In the genomic region with DNA sequence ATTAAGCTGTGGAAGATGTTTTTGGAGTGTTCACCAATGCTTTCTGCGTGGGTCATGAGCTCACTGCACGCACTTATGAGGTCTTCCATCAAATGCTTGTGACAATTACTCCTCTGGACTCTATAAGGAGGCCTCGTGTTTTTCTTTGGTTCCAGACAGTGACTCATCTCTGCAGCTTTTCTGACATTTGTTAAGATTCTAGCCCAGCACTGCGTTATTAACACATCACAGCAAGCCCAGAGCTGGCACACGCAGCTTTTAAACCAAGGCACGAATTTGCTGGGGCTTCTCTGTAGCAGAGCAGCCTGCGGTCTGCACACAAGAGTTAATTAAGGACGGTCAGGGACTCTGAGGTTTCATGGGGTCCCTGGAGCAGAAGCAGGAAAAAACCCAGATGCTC, we compare ENCODE assay signal across 10 cellular contexts. TPM values are rescaled to one million over a fixed set of nuclear protein-coding genes. Genes with fewer than 3 reads are reported as not detected.
DNase-seq lines count a peak whose midpoint lies in the region; ATAC-seq and TF ChIP-seq lines count a peak whose summit lies in the region.
"Had no signal": no experiment of that assay in that cellular context is flagged by ENCODE, and none has a peak within 500 bp of the region (broad histone marks: within the 10 kb centered on the region; RNA-seq: fewer than 3 reads in every experiment).

No MANE protein-coding gene starts in this region.

- 35% methylated on average over 7 of the region's 8 CpGs for WGBS in esophagus muscularis mucosa

- TF ChIP-seq POLR2A in esophagus muscularis mucosa (IDR thresholded peaks at IDR 0.05; ENCODE audit: low read depth): no peak

- no peak overlapping the region for H3K27ac Mint-ChIP-seq in naive thymus-derived CD8-positive, alpha-beta T cell

- H3K4me1 Mint-ChIP-seq in naive thymus-derived CD8-positive, alpha-beta T cell: peaks cover 0 to 10% (median 3%) of the 10 kb centered on the region in 4 donors

- H3K27me3 ChIP-seq in esophagus muscularis mucosa: no peaks in the 10 kb centered on the region

- ATAC-seq in omental fat pad (ENCODE audit: low FRiP score) (peak; percentile 71), HG02870 (IDR thresholded peaks at IDR 0.05; ENCODE audit: unreplicated experiment) (no peak)
- no peak for ATAC-seq in naive thymus-derived CD8-positive, alpha-beta T cell

- H3K9me3 Mint-ChIP-seq in naive thymus-derived CD8-positive, alpha-beta T cell: no peaks in the 10 kb centered on the region

- no peak for TF ChIP-seq EP300 in esophagus muscularis mucosa (IDR thresholded peaks at IDR 0.05)

- H3K4me3 ChIP-seq in fibroblast of mammary gland (ENCODE audit: control insufficient read depth, low read depth, low read length): no peak overlapping the region
- no peak overlapping the region for H3K4me3 ChIP-seq in esophagus muscularis mucosa
- H3K4me3 ChIP-seq: prostate gland had no signal

- peaks cover 0 to 21% (median 15%) of the 10 kb centered on the region in 4 donors for H3K4me1 ChIP-seq in esophagus muscularis mucosa
- H3K4me1 ChIP-seq: prostate gland had no signal

- TF ChIP-seq CTCF in fibroblast of mammary gland (conservative IDR thresholded peaks at IDR 0.05; ENCODE audit: control insufficient read depth, insufficient read depth, low read depth, low read length): no peak
- no peak for TF ChIP-seq CTCF in omental fat pad (IDR thresholded peaks at IDR 0.05)
- no peak for TF ChIP-seq CTCF in esophagus muscularis mucosa (IDR thresholded peaks at IDR 0.05)

- H3K27ac ChIP-seq in esophagus muscularis mucosa (replicated peaks in 1 of 4): peak overlapping the region in 1 of 4 donors; percentile 16
- H3K27ac ChIP-seq: prostate gland had no signal

- H3K27me3 Mint-ChIP-seq in naive thymus-derived CD8-positive, alpha-beta T cell: no peaks in the 10 kb centered on the region

- H3K4me3 Mint-ChIP-seq in naive thymus-derived CD8-positive, alpha-beta T cell: no peak overlapping the region

- H3K36me3 Mint-ChIP-seq in naive thymus-derived CD8-positive, alpha-beta T cell: no peaks in the 10 kb centered on the region

- POLR2A ChIA-PET in naive thymus-derived CD8-positive, alpha-beta T cell (lab: Charles Lee): no interaction called here

- intact Hi-C loops in esophagus muscularis mucosa (cut with DNase I): no loop called here

- H3K36me3 ChIP-seq in esophagus muscularis mucosa: no peaks in the 10 kb centered on the region
- H3K36me3 ChIP-seq: prostate gland had no signal

- no peaks in the 10 kb centered on the region for H3K9me3 ChIP-seq in esophagus muscularis mucosa
- H3K9me3 ChIP-seq: prostate gland had no signal

- DNase-seq in Daoy (ENCODE audit: low read depth) (peak; percentile 71), NCI-H69 (lab: John Stamatoyannopoulos, UW) (peak; percentile 63), fibroblast of mammary gland (ENCODE audit: low read depth) (peak; percentile 94), omental fat pad (ENCODE audit: low spot score) (no peak), esophagus muscularis mucosa (ENCODE audit: extremely low spot score) (no peak), NCI-H226 (no peak)
- no peak for DNase-seq in naive thymus-derived CD8-positive, alpha-beta T cell
- DNase-seq: NCI-H446 had no signal

RNA-seq across cellular contexts. Expression of a gene that starts 16.9 kb away (rescaled TPM):
- 13.5 and 14.3 TPM in 2 replicates for total RNA-seq in Daoy (2014; rRNA removed; shearing (Covaris generic))
- total RNA-seq in omental fat pad (100 to 1,000 TPM in 3 of 4 donors, 10 to 100 TPM in 1; 34.9 to 169 (median 117) TPM), esophagus muscularis mucosa (10 to 100 TPM in 3 of 4 donors, 1 to 10 TPM in 1; 9.4 to 53.2 (median 22.1) TPM)
- total RNA-seq in naive thymus-derived CD8-positive, alpha-beta T cell: not detected
- not detected for polyA plus RNA-seq in naive thymus-derived CD8-positive, alpha-beta T cell

Comparison
In these comparisons a context has a peak if more than half of its experiments do, and no peak if none do; other contexts are left out.
1. DNase-seq: peak in Daoy (single experiment), NCI-H69 (single experiment) and fibroblast of mammary gland (single experiment); none in omental fat pad (single experiment), naive thymus-derived CD8-positive, alpha-beta T cell (0 of 10), esophagus muscularis mucosa (single experiment) and NCI-H226 (single experiment).
2. RNA of a gene that starts 16.9 kb away (total RNA-seq): 34.9 to 169 TPM in omental fat pad, 9.4 to 53.2 TPM in esophagus muscularis mucosa and 13.5 to 14.3 TPM in Daoy; not detected in naive thymus-derived CD8-positive, alpha-beta T cell; every median in the first group is over 4 times any median in the second.